In the genomic region with DNA sequence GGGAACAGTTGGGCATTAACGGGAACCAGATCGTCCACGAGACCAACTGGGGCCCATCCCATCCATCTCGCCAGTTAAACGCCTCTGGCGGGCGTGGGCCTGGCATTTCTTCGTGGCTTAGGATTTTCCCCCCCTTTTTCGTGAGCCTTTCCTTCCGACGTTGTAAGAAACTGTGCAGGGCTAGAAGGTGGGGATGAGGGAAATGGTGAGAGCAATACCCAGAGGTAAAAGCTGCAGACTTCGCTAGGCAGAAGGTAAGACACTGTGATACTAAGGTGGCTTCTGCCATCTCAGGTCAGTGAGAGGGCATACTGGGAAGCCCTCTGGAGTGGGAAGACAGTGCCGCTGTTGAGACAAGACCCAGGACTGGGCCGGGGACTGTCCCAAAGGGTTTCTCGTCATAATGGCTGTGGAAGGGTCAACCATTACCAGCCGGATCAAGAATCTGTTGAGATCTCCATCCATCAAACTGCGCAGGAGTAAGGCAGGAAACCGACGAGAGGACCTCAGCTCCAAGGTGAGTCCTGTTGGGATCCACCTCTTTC, we compare ENCODE assay signal across 8 cellular contexts. TPM values are rescaled to one million over a fixed set of nuclear protein-coding genes. Genes with fewer than 3 reads are reported as not detected.
A peak's percentile ranks its signal among the peaks of the same experiment; 100 is the strongest.
DNase-seq lines count a peak whose midpoint lies in the region; ATAC-seq, FAIRE-seq and TF ChIP-seq lines count a peak whose summit lies in the region.

No MANE protein-coding gene starts in this region.

- H3K4me1 Mint-ChIP-seq in stimulated activated naive B cell treated with anti-CD40 and anti-IgM and Interleukin-4, amounts not matched to agents 10 μg/mL and 1 μg/mL and 100 μg/mL, for 72 hours = peaks cover 46 to 74% of the 10 kb centered on the region in 2 donors

- no peaks in the 10 kb centered on the region for H3K9me3 Mint-ChIP-seq in stimulated activated naive B cell treated with anti-CD40 and anti-IgM and Interleukin-4, amounts not matched to agents 10 μg/mL and 1 μg/mL and 100 μg/mL, for 72 hours

- H3K27ac ChIP-seq in A549 = peak overlapping the region; percentile 81 to 96
- no peak overlapping the region for H3K27ac ChIP-seq in iPS-18a (ENCODE audit: low read length)

- WGBS in A549 (ENCODE audit: missing lambda C conversion rate) = 34% methylated on average over 13 of the region's 19 CpGs

- no peaks in the 10 kb centered on the region for H3K27me3 Mint-ChIP-seq in stimulated activated naive B cell treated with anti-CD40 and anti-IgM and Interleukin-4, amounts not matched to agents 10 μg/mL and 1 μg/mL and 100 μg/mL, for 72 hours

- H3K4me3 ChIP-seq in A549 (peak overlapping the region; percentile 76), iPS-18a (ENCODE audit: low read length) (peak overlapping the region; percentile 76)

- no peak for TF ChIP-seq POLR2A in A549 (IDR thresholded peaks at IDR 0.05; ENCODE audit: low read length)

- POLR2A ChIA-PET in A549 (lab: Yijun Ruan, JAX) (interaction anchor here (0.9 to 1.0 kb wide), 2 partner anchors 36 to 38 kb away, joined by 3 to 4 read pairs; no protein-coding TSS in a partner anchor), HEK293T (lab: Yijun Ruan, JAX) (no interaction called here)

- TF ChIP-seq RAD21 in A549 (conservative IDR thresholded peaks at IDR 0.05 in 1 of 2, IDR thresholded peaks at IDR 0.05 in 1 of 2) = no peak; a peak in 1 of 5 replicates

- no peaks in the 10 kb centered on the region for H3K36me3 ChIP-seq in iPS-18a (ENCODE audit: control insufficient read depth, low read depth, low read length)

- CTCF ChIA-PET in A549 (lab: Yijun Ruan, JAX) (interaction anchor here (0.8 to 8.0 kb wide), 11 partner anchors 8 to 213 kb away, joined by 3 to 103 read pairs (median 6); no protein-coding TSS in a partner anchor), HEK293T (lab: Yijun Ruan, JAX) (interaction anchor here (1.0 to 3.7 kb wide), 4 partner anchors 19 to 217 kb away, joined by 4 to 51 read pairs (median 5); no protein-coding TSS in a partner anchor)

- peak; percentile 42 to 47 for ATAC-seq in A549
- no peak for ATAC-seq in stimulated activated naive B cell treated with anti-CD40 and anti-IgM and Interleukin-4, amounts not matched to agents 10 μg/mL and 1 μg/mL and 100 μg/mL, for 72 hours (replicated peaks)
- ATAC-seq in HG03342 (IDR thresholded peaks at IDR 0.05; ENCODE audit: unreplicated experiment) = no peak

- TF ChIP-seq EP300 in A549 (IDR thresholded peaks at IDR 0.05) = no peak

- H3K27me3 ChIP-seq in iPS-18a (ENCODE audit: control insufficient read depth, insufficient read depth, low read length) = no peaks in the 10 kb centered on the region

- H3K4me1 ChIP-seq in A549 = peaks cover 22% of the 10 kb centered on the region; the same call in 2 of the 3 replicates
- peaks cover 28% of the 10 kb centered on the region for H3K4me1 ChIP-seq in iPS-18a (ENCODE audit: control insufficient read depth, low read depth, low read length)

- no peaks in the 10 kb centered on the region for H3K9me3 ChIP-seq in A549
- no peaks in the 10 kb centered on the region for H3K9me3 ChIP-seq in iPS-18a (ENCODE audit: control insufficient read depth, low read depth, low read length)

- DNase-seq in A549 (ENCODE audit: low read depth in 1 of 2, low spot score in 1 of 2) (no peak), HEK293T (ENCODE audit: extremely low spot score) (no peak), RKO (ENCODE audit: low spot score) (no peak), cerebellar cortex (ENCODE audit: low spot score) (no peak)
- DNase-seq in activated effector memory CD4-positive, alpha-beta T cell treated with anti-CD3 and anti-CD28 coated beads, Interleukin-2, amount 50 U/mL, for 16 hours = peak; percentile 65
- no peak for DNase-seq in stimulated activated naive B cell treated with anti-CD40 and anti-IgM and Interleukin-4, amounts not matched to agents 10 μg/mL and 1 μg/mL and 100 μg/mL, for 72 hours

- no peak for TF ChIP-seq CTCF in A549 (IDR thresholded peaks at IDR 0.05)

- no peak for FAIRE-seq in A549 (lab: Jason Lieb, UNC)

- peak overlapping the region; percentile 96 to 99 for H3K4me3 Mint-ChIP-seq in stimulated activated naive B cell treated with anti-CD40 and anti-IgM and Interleukin-4, amounts not matched to agents 10 μg/mL and 1 μg/mL and 100 μg/mL, for 72 hours

- peak overlapping the region; percentile 54 for H3K9ac ChIP-seq in iPS-18a (ENCODE audit: low read length)

- H3K4me2 ChIP-seq in A549 = peak overlapping the region; percentile 91

- H3K27ac Mint-ChIP-seq in stimulated activated naive B cell treated with anti-CD40 and anti-IgM and Interleukin-4, amounts not matched to agents 10 μg/mL and 1 μg/mL and 100 μg/mL, for 72 hours = peak overlapping the region; percentile 97

- peaks cover 12 to 34% of the 10 kb centered on the region in 2 donors for H3K36me3 Mint-ChIP-seq in stimulated activated naive B cell treated with anti-CD40 and anti-IgM and Interleukin-4, amounts not matched to agents 10 μg/mL and 1 μg/mL and 100 μg/mL, for 72 hours

TF ChIP-seq in A549, 52 proteins besides CTCF, POLR2A, EP300 and RAD21 (continues in another document):
- TF ChIP-seq MYC (IDR thresholded peaks at IDR 0.05; ENCODE audit: borderline replicate concordance, low read length) (no peak), EHMT2 (IDR thresholded peaks at IDR 0.05; ENCODE audit: low read depth) (no peak), RARB (CRISPR knock-in tag; IDR thresholded peaks at IDR 0.05) (no peak), GATA3 (IDR thresholded peaks at IDR 0.05; ENCODE audit: borderline replicate concordance) (no peak), EHF (CRISPR knock-in tag; IDR thresholded peaks at IDR 0.05) (no peak), KDM5A (IDR thresholded peaks at IDR 0.05) (no peak), CEBPB (IDR thresholded peaks at IDR 0.05) (no peak), CBX8 (IDR thresholded peaks at IDR 0.05) (no peak), HDAC2 (IDR thresholded peaks at IDR 0.05) (no peak), HOXB13 (CRISPR knock-in tag; IDR thresholded peaks at IDR 0.05; ENCODE audit: low read depth) (no peak), ESRRA (IDR thresholded peaks at IDR 0.05; ENCODE audit: borderline replicate concordance, low read length) (no peak), POLR2AphosphoS2 (conservative IDR thresholded peaks at IDR 0.05; ENCODE audit: low read length) (no peak), HOXB5 (CRISPR knock-in tag; IDR thresholded peaks at IDR 0.05) (no peak), CHD2 (IDR thresholded peaks at IDR 0.05; ENCODE audit: low read length, partially characterized antibody) (no peak)
- TF ChIP-seq, protein P1, sequence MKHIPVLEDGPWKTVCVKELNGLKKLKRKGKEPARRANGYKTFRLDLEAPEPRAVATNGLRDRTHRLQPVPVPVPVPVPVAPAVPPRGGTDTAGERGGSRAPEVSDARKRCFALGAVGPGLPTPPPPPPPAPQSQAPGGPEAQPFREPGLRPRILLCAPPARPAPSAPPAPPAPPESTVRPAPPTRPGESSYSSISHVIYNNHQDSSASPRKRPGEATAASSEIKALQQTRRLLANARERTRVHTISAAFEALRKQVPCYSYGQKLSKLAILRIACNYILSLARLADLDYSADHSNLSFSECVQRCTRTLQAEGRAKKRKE (CRISPR knock-in tag; IDR thresholded peaks at IDR 0.05; ENCODE audit: low read depth) = no peak

TF ChIP-seq in HEK293T, 16 proteins besides CTCF, POLR2A, EP300 and RAD21:
- TF ChIP-seq CTBP1 (IDR thresholded peaks at IDR 0.05; ENCODE audit: borderline replicate concordance) (no peak), HDGF (IDR thresholded peaks at IDR 0.05; ENCODE audit: borderline replicate concordance) (no peak), L3MBTL2 (conservative IDR thresholded peaks at IDR 0.05) (peak; percentile 47; the same call in 1 of the 2 replicates), NFRKB (IDR thresholded peaks at IDR 0.05) (no peak), FOXK2 (IDR thresholded peaks at IDR 0.05) (no peak), ELF4 (IDR thresholded peaks at IDR 0.05) (no peak), SUZ12 (IDR thresholded peaks at IDR 0.05) (no peak), FOXM1 (IDR thresholded peaks at IDR 0.05; ENCODE audit: borderline replicate concordance) (no peak), BHLHE40 (IDR thresholded peaks at IDR 0.05; ENCODE audit: borderline replicate concordance) (no peak)

RNA-seq across cellular contexts. Expression of a gene that starts 0.7 kb away (rescaled TPM):
- 2.5 and 4.3 TPM in 2 replicates for polyA plus RNA-seq in A549 (2011; rRNA removed)
- 2.2 and 3.1 TPM in 2 replicates for polyA plus RNA-seq in A549 (2012; cell fraction: cytosol; rRNA removed)
- 15.6 and 17.5 TPM in 2 replicates for polyA plus RNA-seq in A549 (2012; cell fraction: nucleus; rRNA removed)
- 6.1 to 6.2 TPM (median 6.1 TPM) in 3 replicates for polyA plus RNA-seq in A549 (2017; fragmentation: RNase III; extraction: RNeasy Plus Mini Kit Qiagen cat#74134 plus additional on column Dnase treatment)
- 12.4 and 18.0 TPM in 2 replicates for polyA minus RNA-seq in A549 (2011; rRNA and poly(A)+ RNA removed)

RNA-seq across cellular contexts. Expression of a gene that starts 52.9 kb away (rescaled TPM):
- polyA plus RNA-seq in A549 (2011; rRNA removed) (3.1 and 3.8 TPM in 2 replicates), A549 (2017; fragmentation: RNase III; extraction: RNeasy Plus Mini Kit Qiagen cat#74134 plus additional on column Dnase treatment) (3.0 to 3.9 TPM (median 3.4 TPM) in 3 replicates)
- polyA plus RNA-seq in A549 (2012; cell fraction: cytosol; rRNA removed) = 5.7 and 6.1 TPM in 2 replicates
- polyA plus RNA-seq in A549 (2012; cell fraction: nucleus; rRNA removed) = 15.8 and 21.4 TPM in 2 replicates
- 1.2 and 3.7 TPM in 2 replicates for polyA minus RNA-seq in A549 (2011; rRNA and poly(A)+ RNA removed)

Comparison
In these comparisons a context has a peak if more than half of its experiments do, and no peak if none do; other contexts are left out.
1. ATAC-seq: peak in A549 (2 of 2); none in stimulated activated naive B cell treated with anti-CD40 and anti-IgM and Interleukin-4, amounts not matched to agents 10 μg/mL and 1 μg/mL and 100 μg/mL, for 72 hours (0 of 2) and HG03342 (single experiment).